1 cellular context compared by ENCODE assay signal in genomic region chr22:39433476-39434242, GRCh38.
TF ChIP-seq lines count a peak whose summit lies in the region.

No MANE protein-coding gene starts in this region.

TF ChIP-seq in HepG2, 621 proteins besides CTCF, POLR2A, EP300 and RAD21 (continued from another document):
- TF ChIP-seq ZFP1 (CRISPR knock-in tag; IDR thresholded peaks at IDR 0.05) (no peak), ZNF558 (CRISPR knock-in tag; IDR thresholded peaks at IDR 0.05; ENCODE audit: borderline replicate concordance) (no peak), ZFY (CRISPR knock-in tag; IDR thresholded peaks at IDR 0.05) (no peak), HES4 (CRISPR knock-in tag; IDR thresholded peaks at IDR 0.05; ENCODE audit: borderline replicate concordance) (no peak), ZNF253 (CRISPR knock-in tag; IDR thresholded peaks at IDR 0.05; ENCODE audit: borderline replicate concordance) (no peak)
